2 cellular contexts compared by ENCODE assay signal in genomic region chr15:90006217-90007088, GRCh38.
TF ChIP-seq lines count a peak whose summit lies in the region.

No MANE protein-coding gene starts in this region.

TF ChIP-seq in liver, 16 proteins besides CTCF, POLR2A, EP300 and RAD21:
- TF ChIP-seq HNF4G (IDR thresholded peaks at IDR 0.05) = no peak
- TF ChIP-seq, protein P1, sequence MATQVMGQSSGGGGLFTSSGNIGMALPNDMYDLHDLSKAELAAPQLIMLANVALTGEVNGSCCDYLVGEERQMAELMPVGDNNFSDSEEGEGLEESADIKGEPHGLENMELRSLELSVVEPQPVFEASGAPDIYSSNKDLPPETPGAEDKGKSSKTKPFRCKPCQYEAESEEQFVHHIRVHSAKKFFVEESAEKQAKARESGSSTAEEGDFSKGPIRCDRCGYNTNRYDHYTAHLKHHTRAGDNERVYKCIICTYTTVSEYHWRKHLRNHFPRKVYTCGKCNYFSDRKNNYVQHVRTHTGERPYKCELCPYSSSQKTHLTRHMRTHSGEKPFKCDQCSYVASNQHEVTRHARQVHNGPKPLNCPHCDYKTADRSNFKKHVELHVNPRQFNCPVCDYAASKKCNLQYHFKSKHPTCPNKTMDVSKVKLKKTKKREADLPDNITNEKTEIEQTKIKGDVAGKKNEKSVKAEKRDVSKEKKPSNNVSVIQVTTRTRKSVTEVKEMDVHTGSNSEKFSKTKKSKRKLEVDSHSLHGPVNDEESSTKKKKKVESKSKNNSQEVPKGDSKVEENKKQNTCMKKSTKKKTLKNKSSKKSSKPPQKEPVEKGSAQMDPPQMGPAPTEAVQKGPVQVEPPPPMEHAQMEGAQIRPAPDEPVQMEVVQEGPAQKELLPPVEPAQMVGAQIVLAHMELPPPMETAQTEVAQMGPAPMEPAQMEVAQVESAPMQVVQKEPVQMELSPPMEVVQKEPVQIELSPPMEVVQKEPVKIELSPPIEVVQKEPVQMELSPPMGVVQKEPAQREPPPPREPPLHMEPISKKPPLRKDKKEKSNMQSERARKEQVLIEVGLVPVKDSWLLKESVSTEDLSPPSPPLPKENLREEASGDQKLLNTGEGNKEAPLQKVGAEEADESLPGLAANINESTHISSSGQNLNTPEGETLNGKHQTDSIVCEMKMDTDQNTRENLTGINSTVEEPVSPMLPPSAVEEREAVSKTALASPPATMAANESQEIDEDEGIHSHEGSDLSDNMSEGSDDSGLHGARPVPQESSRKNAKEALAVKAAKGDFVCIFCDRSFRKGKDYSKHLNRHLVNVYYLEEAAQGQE (IDR thresholded peaks at IDR 0.05) = no peak
- no peak for TF ChIP-seq GABPA (IDR thresholded peaks at IDR 0.05 in 1 of 2, conservative IDR thresholded peaks at IDR 0.05 in 1 of 2)
- TF ChIP-seq SP1 (IDR thresholded peaks at IDR 0.05) = no peak
- TF ChIP-seq YY1 (IDR thresholded peaks at IDR 0.05) = no peak
- TF ChIP-seq HNF4A (conservative IDR thresholded peaks at IDR 0.05) = no peak
- TF ChIP-seq FOXA2 (IDR thresholded peaks at IDR 0.05) = no peak
- TF ChIP-seq TAF1 (conservative IDR thresholded peaks at IDR 0.05) = no peak
- TF ChIP-seq EGR1 (IDR thresholded peaks at IDR 0.05; ENCODE audit: low read depth in 2 of 2) = no peak
- no peak for TF ChIP-seq ATF3 (IDR thresholded peaks at IDR 0.05)
- no peak for TF ChIP-seq MAX (IDR thresholded peaks at IDR 0.05)
- TF ChIP-seq RXRA (IDR thresholded peaks at IDR 0.05) = no peak
- no peak for TF ChIP-seq JUND (IDR thresholded peaks at IDR 0.05)
- TF ChIP-seq NR2F2 (IDR thresholded peaks at IDR 0.05) = no peak
- TF ChIP-seq, protein P2, sequence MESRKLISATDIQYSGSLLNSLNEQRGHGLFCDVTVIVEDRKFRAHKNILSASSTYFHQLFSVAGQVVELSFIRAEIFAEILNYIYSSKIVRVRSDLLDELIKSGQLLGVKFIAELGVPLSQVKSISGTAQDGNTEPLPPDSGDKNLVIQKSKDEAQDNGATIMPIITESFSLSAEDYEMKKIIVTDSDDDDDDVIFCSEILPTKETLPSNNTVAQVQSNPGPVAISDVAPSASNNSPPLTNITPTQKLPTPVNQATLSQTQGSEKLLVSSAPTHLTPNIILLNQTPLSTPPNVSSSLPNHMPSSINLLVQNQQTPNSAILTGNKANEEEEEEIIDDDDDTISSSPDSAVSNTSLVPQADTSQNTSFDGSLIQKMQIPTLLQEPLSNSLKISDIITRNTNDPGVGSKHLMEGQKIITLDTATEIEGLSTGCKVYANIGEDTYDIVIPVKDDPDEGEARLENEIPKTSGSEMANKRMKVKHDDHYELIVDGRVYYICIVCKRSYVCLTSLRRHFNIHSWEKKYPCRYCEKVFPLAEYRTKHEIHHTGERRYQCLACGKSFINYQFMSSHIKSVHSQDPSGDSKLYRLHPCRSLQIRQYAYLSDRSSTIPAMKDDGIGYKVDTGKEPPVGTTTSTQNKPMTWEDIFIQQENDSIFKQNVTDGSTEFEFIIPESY (IDR thresholded peaks at IDR 0.05) = no peak
- no peak for TF ChIP-seq FOXA1 (IDR thresholded peaks at IDR 0.05)

TF ChIP-seq in HepG2, 621 proteins besides CTCF, POLR2A, EP300 and RAD21:
- no peak for TF ChIP-seq ZNF44 (CRISPR knock-in tag; IDR thresholded peaks at IDR 0.05)
- TF ChIP-seq CSRNP1 (CRISPR knock-in tag; IDR thresholded peaks at IDR 0.05) = no peak
- no peak for TF ChIP-seq ZSCAN20 (CRISPR knock-in tag; IDR thresholded peaks at IDR 0.05; ENCODE audit: borderline replicate concordance)
- TF ChIP-seq ZNF136 (CRISPR knock-in tag; IDR thresholded peaks at IDR 0.05; ENCODE audit: low read depth) = no peak
- no peak for TF ChIP-seq BCL3 (CRISPR knock-in tag; IDR thresholded peaks at IDR 0.05)
- TF ChIP-seq IKZF5 (CRISPR knock-in tag; IDR thresholded peaks at IDR 0.05) = no peak
- no peak for TF ChIP-seq ZNF547 (CRISPR knock-in tag; IDR thresholded peaks at IDR 0.05)
- no peak for TF ChIP-seq NFYC (CRISPR knock-in tag; IDR thresholded peaks at IDR 0.05)
- no peak for TF ChIP-seq ZSCAN9 (CRISPR knock-in tag; IDR thresholded peaks at IDR 0.05; ENCODE audit: borderline replicate concordance)
- TF ChIP-seq ZNF7 (CRISPR knock-in tag; IDR thresholded peaks at IDR 0.05) = no peak
- TF ChIP-seq ZNF567 (CRISPR knock-in tag; IDR thresholded peaks at IDR 0.05; ENCODE audit: borderline replicate concordance) = no peak
- TF ChIP-seq, protein P3, sequence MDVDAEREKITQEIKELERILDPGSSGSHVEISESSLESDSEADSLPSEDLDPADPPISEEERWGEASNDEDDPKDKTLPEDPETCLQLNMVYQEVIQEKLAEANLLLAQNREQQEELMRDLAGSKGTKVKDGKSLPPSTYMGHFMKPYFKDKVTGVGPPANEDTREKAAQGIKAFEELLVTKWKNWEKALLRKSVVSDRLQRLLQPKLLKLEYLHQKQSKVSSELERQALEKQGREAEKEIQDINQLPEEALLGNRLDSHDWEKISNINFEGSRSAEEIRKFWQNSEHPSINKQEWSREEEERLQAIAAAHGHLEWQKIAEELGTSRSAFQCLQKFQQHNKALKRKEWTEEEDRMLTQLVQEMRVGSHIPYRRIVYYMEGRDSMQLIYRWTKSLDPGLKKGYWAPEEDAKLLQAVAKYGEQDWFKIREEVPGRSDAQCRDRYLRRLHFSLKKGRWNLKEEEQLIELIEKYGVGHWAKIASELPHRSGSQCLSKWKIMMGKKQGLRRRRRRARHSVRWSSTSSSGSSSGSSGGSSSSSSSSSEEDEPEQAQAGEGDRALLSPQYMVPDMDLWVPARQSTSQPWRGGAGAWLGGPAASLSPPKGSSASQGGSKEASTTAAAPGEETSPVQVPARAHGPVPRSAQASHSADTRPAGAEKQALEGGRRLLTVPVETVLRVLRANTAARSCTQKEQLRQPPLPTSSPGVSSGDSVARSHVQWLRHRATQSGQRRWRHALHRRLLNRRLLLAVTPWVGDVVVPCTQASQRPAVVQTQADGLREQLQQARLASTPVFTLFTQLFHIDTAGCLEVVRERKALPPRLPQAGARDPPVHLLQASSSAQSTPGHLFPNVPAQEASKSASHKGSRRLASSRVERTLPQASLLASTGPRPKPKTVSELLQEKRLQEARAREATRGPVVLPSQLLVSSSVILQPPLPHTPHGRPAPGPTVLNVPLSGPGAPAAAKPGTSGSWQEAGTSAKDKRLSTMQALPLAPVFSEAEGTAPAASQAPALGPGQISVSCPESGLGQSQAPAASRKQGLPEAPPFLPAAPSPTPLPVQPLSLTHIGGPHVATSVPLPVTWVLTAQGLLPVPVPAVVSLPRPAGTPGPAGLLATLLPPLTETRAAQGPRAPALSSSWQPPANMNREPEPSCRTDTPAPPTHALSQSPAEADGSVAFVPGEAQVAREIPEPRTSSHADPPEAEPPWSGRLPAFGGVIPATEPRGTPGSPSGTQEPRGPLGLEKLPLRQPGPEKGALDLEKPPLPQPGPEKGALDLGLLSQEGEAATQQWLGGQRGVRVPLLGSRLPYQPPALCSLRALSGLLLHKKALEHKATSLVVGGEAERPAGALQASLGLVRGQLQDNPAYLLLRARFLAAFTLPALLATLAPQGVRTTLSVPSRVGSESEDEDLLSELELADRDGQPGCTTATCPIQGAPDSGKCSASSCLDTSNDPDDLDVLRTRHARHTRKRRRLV (CRISPR knock-in tag; IDR thresholded peaks at IDR 0.05) = no peak
- no peak for TF ChIP-seq SIX1 (CRISPR knock-in tag; IDR thresholded peaks at IDR 0.05; ENCODE audit: borderline replicate concordance)
